2 cellular contexts compared by ENCODE assay signal in the genomic region with DNA sequence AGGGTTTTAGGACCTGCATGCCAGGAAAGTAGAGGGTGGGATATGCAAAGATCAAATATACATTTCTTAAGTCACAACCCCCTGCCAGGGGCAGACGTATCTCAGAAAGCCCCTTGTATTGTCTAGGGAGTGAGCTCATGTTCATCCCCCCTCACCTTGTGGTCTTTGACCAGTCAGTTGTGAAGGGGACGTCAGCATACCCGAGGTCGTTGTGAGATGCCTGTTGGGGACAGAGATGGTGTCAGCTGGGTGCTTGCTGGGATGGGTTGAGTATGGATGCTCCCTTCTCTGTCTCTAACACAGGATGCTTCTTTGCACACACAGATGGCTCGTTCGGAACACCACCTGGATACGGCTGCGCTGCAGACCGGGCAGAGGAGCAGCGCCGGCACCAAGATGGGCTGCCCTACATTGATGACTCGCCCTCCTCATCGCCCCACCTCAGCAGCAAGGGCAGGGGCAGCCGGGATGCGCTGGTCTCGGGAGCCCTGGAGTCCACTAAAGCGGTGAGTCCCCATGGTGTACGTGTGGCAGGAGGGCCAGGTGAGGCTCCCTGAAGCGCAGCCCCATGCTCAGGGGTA.
TF ChIP-seq lines count a peak whose summit lies in the region.

No MANE protein-coding gene starts in this region.

TF ChIP-seq in GM23338, 12 proteins besides CTCF, POLR2A, EP300 and RAD21 (continues in another document):
- no peak for TF ChIP-seq EZH2 (IDR thresholded peaks at IDR 0.05; ENCODE audit: low read depth, unreplicated experiment)
- TF ChIP-seq EZH2phosphoT487 (IDR thresholded peaks at IDR 0.05; ENCODE audit: unreplicated experiment), result no peak
- no peak for TF ChIP-seq JUNB (IDR thresholded peaks at IDR 0.05; ENCODE audit: unreplicated experiment)
- no peak for TF ChIP-seq STAT1 (IDR thresholded peaks at IDR 0.05; ENCODE audit: unreplicated experiment)
- no peak for TF ChIP-seq CREB1 (CRISPR knock-in tag; IDR thresholded peaks at IDR 0.05; ENCODE audit: low read depth)
- TF ChIP-seq, protein P1, sequence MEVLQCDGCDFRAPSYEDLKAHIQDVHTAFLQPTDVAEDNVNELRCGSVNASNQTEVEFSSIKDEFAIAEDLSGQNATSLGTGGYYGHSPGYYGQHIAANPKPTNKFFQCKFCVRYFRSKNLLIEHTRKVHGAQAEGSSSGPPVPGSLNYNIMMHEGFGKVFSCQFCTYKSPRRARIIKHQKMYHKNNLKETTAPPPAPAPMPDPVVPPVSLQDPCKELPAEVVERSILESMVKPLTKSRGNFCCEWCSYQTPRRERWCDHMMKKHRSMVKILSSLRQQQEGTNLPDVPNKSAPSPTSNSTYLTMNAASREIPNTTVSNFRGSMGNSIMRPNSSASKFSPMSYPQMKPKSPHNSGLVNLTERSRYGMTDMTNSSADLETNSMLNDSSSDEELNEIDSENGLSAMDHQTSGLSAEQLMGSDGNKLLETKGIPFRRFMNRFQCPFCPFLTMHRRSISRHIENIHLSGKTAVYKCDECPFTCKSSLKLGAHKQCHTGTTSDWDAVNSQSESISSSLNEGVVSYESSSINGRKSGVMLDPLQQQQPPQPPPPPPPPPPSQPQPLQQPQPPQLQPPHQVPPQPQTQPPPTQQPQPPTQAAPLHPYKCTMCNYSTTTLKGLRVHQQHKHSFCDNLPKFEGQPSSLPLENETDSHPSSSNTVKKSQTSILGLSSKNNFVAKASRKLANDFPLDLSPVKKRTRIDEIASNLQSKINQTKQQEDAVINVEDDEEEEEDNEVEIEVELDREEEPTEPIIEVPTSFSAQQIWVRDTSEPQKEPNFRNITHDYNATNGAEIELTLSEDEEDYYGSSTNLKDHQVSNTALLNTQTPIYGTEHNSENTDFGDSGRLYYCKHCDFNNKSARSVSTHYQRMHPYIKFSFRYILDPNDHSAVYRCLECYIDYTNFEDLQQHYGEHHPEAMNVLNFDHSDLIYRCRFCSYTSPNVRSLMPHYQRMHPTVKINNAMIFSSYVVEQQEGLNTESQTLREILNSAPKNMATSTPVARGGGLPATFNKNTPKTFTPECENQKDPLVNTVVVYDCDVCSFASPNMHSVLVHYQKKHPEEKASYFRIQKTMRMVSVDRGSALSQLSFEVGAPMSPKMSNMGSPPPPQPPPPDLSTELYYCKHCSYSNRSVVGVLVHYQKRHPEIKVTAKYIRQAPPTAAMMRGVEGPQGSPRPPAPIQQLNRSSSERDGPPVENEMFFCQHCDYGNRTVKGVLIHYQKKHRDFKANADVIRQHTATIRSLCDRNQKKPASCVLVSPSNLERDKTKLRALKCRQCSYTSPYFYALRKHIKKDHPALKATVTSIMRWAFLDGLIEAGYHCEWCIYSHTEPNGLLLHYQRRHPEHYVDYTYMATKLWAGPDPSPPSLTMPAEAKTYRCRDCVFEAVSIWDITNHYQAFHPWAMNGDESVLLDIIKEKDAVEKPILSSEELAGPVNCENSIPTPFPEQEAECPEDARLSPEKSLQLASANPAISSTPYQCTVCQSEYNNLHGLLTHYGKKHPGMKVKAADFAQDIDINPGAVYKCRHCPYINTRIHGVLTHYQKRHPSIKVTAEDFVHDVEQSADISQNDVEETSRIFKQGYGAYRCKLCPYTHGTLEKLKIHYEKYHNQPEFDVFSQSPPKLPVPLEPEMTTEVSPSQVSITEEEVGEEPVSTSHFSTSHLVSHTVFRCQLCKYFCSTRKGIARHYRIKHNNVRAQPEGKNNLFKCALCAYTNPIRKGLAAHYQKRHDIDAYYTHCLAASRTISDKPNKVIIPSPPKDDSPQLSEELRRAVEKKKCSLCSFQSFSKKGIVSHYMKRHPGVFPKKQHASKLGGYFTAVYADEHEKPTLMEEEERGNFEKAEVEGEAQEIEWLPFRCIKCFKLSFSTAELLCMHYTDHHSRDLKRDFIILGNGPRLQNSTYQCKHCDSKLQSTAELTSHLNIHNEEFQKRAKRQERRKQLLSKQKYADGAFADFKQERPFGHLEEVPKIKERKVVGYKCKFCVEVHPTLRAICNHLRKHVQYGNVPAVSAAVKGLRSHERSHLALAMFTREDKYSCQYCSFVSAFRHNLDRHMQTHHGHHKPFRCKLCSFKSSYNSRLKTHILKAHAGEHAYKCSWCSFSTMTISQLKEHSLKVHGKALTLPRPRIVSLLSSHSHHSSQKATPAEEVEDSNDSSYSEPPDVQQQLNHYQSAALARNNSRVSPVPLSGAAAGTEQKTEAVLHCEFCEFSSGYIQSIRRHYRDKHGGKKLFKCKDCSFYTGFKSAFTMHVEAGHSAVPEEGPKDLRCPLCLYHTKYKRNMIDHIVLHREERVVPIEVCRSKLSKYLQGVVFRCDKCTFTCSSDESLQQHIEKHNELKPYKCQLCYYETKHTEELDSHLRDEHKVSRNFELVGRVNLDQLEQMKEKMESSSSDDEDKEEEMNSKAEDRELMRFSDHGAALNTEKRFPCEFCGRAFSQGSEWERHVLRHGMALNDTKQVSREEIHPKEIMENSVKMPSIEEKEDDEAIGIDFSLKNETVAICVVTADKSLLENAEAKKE (CRISPR knock-in tag; IDR thresholded peaks at IDR 0.05), result no peak
- TF ChIP-seq, protein P2, sequence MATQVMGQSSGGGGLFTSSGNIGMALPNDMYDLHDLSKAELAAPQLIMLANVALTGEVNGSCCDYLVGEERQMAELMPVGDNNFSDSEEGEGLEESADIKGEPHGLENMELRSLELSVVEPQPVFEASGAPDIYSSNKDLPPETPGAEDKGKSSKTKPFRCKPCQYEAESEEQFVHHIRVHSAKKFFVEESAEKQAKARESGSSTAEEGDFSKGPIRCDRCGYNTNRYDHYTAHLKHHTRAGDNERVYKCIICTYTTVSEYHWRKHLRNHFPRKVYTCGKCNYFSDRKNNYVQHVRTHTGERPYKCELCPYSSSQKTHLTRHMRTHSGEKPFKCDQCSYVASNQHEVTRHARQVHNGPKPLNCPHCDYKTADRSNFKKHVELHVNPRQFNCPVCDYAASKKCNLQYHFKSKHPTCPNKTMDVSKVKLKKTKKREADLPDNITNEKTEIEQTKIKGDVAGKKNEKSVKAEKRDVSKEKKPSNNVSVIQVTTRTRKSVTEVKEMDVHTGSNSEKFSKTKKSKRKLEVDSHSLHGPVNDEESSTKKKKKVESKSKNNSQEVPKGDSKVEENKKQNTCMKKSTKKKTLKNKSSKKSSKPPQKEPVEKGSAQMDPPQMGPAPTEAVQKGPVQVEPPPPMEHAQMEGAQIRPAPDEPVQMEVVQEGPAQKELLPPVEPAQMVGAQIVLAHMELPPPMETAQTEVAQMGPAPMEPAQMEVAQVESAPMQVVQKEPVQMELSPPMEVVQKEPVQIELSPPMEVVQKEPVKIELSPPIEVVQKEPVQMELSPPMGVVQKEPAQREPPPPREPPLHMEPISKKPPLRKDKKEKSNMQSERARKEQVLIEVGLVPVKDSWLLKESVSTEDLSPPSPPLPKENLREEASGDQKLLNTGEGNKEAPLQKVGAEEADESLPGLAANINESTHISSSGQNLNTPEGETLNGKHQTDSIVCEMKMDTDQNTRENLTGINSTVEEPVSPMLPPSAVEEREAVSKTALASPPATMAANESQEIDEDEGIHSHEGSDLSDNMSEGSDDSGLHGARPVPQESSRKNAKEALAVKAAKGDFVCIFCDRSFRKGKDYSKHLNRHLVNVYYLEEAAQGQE (IDR thresholded peaks at IDR 0.05; ENCODE audit: unreplicated experiment), result no peak
- TF ChIP-seq, protein P3, sequence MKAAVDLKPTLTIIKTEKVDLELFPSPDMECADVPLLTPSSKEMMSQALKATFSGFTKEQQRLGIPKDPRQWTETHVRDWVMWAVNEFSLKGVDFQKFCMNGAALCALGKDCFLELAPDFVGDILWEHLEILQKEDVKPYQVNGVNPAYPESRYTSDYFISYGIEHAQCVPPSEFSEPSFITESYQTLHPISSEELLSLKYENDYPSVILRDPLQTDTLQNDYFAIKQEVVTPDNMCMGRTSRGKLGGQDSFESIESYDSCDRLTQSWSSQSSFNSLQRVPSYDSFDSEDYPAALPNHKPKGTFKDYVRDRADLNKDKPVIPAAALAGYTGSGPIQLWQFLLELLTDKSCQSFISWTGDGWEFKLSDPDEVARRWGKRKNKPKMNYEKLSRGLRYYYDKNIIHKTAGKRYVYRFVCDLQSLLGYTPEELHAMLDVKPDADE (IDR thresholded peaks at IDR 0.05), result no peak
- no peak for TF ChIP-seq POLR2AphosphoS5 (IDR thresholded peaks at IDR 0.05; ENCODE audit: low read depth)

TF ChIP-seq in GM12878, 131 proteins besides CTCF, POLR2A, EP300 and RAD21:
- TF ChIP-seq STAT3 (IDR thresholded peaks at IDR 0.05; ENCODE audit: low read depth, low read length) (no peak), RUNX3 (IDR thresholded peaks at IDR 0.05; ENCODE audit: low read length) (peak; percentile 13; the same call in 1 of the 2 replicates)
